8 cellular contexts compared by ENCODE assay signal in the genomic region with DNA sequence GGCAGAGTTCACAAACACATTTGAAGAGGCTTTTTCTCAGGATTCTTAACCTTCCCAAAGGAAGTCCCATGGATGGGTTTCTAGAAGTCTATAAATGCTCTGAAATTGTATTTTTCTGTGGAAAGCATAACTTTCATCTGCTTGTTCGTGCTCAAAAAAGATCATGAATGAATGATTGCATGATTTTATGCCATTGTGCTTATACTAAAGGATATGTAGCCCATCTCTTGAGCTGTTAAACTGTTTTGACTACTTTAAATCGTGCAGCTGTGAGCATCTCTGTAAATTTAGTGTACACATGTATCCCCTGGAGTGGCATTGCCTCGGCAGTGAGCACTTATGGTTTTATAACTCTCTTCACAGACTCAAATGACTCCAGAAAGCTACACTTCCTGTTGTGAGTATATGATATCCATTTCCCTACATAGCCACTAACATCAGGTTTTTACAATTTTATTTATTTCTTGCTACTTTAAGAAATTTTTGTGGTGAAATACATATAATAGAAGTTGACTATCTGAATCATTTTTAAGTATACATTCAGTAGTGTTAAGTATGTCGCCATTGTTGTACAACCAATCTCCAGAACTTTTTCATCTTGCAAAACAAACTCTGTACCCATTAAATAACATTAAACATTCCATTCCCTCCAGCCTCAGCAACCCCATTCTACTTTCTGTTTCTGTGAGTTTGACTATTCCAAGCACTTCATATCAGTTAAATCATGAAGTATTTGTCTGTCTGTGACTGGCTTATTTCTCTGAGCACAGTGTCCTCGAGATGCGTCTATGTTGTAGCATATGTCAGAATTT. TPM values are rescaled to one million over a fixed set of nuclear protein-coding genes. Genes with fewer than 3 reads are reported as not detected.
A peak's percentile ranks its signal among the peaks of the same experiment; 100 is the strongest.
DNase-seq lines count a peak whose midpoint lies in the region; ATAC-seq lines count a peak whose summit lies in the region.

No MANE protein-coding gene starts in this region.

- H3K36me3 Mint-ChIP-seq in naive thymus-derived CD4-positive, alpha-beta T cell = peaks cover 0 to 48% (median 16%) of the 10 kb centered on the region in 5 donors

- no peak for ATAC-seq in naive thymus-derived CD4-positive, alpha-beta T cell
- ATAC-seq in HG02678 (IDR thresholded peaks at IDR 0.05; ENCODE audit: unreplicated experiment) = no peak
- ATAC-seq in GM18511 (IDR thresholded peaks at IDR 0.05; ENCODE audit: unreplicated experiment) = no peak

- no peaks in the 10 kb centered on the region for H3K9me3 Mint-ChIP-seq in naive thymus-derived CD4-positive, alpha-beta T cell

- H3K27ac Mint-ChIP-seq in naive thymus-derived CD4-positive, alpha-beta T cell = peak overlapping the region; percentile 97 to 100 (median 99)

- peak overlapping the region in 7 of 10 experiments; percentile 2 to 94 (median 33); a peak in 12 of 20 replicates for H3K4me3 ChIP-seq in BLaER1 treated with 17β-estradiol and CSF1 and Interleukin-3, amounts not matched to agents 10 nM and 100 nM
- peak overlapping the region; percentile 74 for H3K4me3 ChIP-seq in naive thymus-derived CD4-positive, alpha-beta T cell (ENCODE audit: low read length)

- peaks cover 30 to 86% (median 47%) of the 10 kb centered on the region in 11 experiments; a peak in 21 of 22 replicates for H3K36me3 ChIP-seq in BLaER1 treated with 17β-estradiol and CSF1 and Interleukin-3, amounts not matched to agents 10 nM and 100 nM
- peaks cover 0 to 8% (median 0%) of the 10 kb centered on the region in 3 experiments for H3K36me3 ChIP-seq in naive thymus-derived CD4-positive, alpha-beta T cell (ENCODE audit: control insufficient read depth in 2 of 3, insufficient read depth in 3 of 3, low read length in 3 of 3)

- no peaks in the 10 kb centered on the region for H3K9me3 ChIP-seq in BLaER1 treated with 17β-estradiol and CSF1 and Interleukin-3, amounts not matched to agents 10 nM and 100 nM (replicated peaks in 1 of 11)
- H3K9me3 ChIP-seq in naive thymus-derived CD4-positive, alpha-beta T cell (ENCODE audit: control insufficient read depth in 2 of 3, low read length in 3 of 3) = no peaks in the 10 kb centered on the region

- DNase-seq in M059J (ENCODE audit: low read depth) (peak; percentile 71), AG08395 (ENCODE audit: low spot score) (no peak)
- peak; percentile 28 for DNase-seq in central memory CD4-positive, alpha-beta T cell
- peak in 8 of 9 donors; percentile 20 to 60 (median 38) for DNase-seq in naive thymus-derived CD4-positive, alpha-beta T cell
- no peak for DNase-seq in stimulated activated CD4-positive, alpha-beta T cell treated with anti-CD3 and anti-CD28 coated beads, Interleukin-15, amount 100 ng/mL, for 24 hours

- H3K27ac ChIP-seq in BLaER1 treated with 17β-estradiol and CSF1 and Interleukin-3, amounts not matched to agents 10 nM and 100 nM = peak overlapping the region; percentile 52 to 100 (median 98)
- peak overlapping the region; percentile 98 for H3K27ac ChIP-seq in naive thymus-derived CD4-positive, alpha-beta T cell (ENCODE audit: low read depth, low read length)

- peaks cover 70 to 93% (median 81%) of the 10 kb centered on the region in 10 experiments for H3K4me1 ChIP-seq in BLaER1 treated with 17β-estradiol and CSF1 and Interleukin-3, amounts not matched to agents 10 nM and 100 nM
- peaks cover 63 to 67% of the 10 kb centered on the region in 2 donors for H3K4me1 ChIP-seq in naive thymus-derived CD4-positive, alpha-beta T cell (ENCODE audit: control insufficient read depth in 2 of 2, insufficient read depth in 2 of 2, low read length in 2 of 2)

- peak overlapping the region; percentile 80 to 100 (median 94) for H3K4me3 Mint-ChIP-seq in naive thymus-derived CD4-positive, alpha-beta T cell

- H3K4me2 ChIP-seq in BLaER1 treated with 17β-estradiol and CSF1 and Interleukin-3, amounts not matched to agents 10 nM and 100 nM = peak overlapping the region; percentile 80 to 99 (median 91)

- H4K20me1 ChIP-seq in BLaER1 treated with 17β-estradiol and CSF1 and Interleukin-3, amounts not matched to agents 10 nM and 100 nM = peaks cover 59 to 100% (median 100%) of the 10 kb centered on the region in 11 experiments

- POLR2A ChIA-PET in naive thymus-derived CD4-positive, alpha-beta T cell (lab: Charles Lee) = interaction anchor here (0.6 to 21.7 kb wide), 14 partner anchors 10 to 169 kb away, joined by 3 to 2591 read pairs (median 4); partner anchors contain the start of genes DPF2, MALAT1, POLA2 and SLC25A45

- intact Hi-C loops in naive thymus-derived CD4-positive, alpha-beta T cell (cut with micrococcal nuclease) = loop anchor here in 1 of 2 donors (1.0 kb wide), 1 partner anchor 67 kb away; no protein-coding TSS in a partner anchor

- no peaks in the 10 kb centered on the region for H3K27me3 ChIP-seq in BLaER1 treated with 17β-estradiol and CSF1 and Interleukin-3, amounts not matched to agents 10 nM and 100 nM
- no peaks in the 10 kb centered on the region for H3K27me3 ChIP-seq in naive thymus-derived CD4-positive, alpha-beta T cell (ENCODE audit: control insufficient read depth in 2 of 2, insufficient read depth in 2 of 2, low read length in 2 of 2)

- peak overlapping the region; percentile 98 to 100 (median 100) for H3K9ac ChIP-seq in BLaER1 treated with 17β-estradiol and CSF1 and Interleukin-3, amounts not matched to agents 10 nM and 100 nM

- peaks cover 0 to 3% (median 0%) of the 10 kb centered on the region in 5 donors for H3K27me3 Mint-ChIP-seq in naive thymus-derived CD4-positive, alpha-beta T cell

- CTCF ChIA-PET in naive thymus-derived CD4-positive, alpha-beta T cell (lab: Charles Lee) = interaction anchor here (0.6 to 1.6 kb wide), 3 partner anchors 9 to 68 kb away, joined by 3 to 19 read pairs (median 3); no protein-coding TSS in a partner anchor

- H3K4me1 Mint-ChIP-seq in naive thymus-derived CD4-positive, alpha-beta T cell = peaks cover 62 to 93% (median 85%) of the 10 kb centered on the region in 7 donors

RNA-seq across cellular contexts. Expression of gene NEAT1, which starts 8.0 kb away (rescaled TPM):
- 3.9 and 6.5 TPM in 2 replicates for total RNA-seq in M059J (2014; rRNA removed; shearing (Covaris generic))
- 1,000 to 10,000 TPM in 1 of 5 experiments, 100 to 1,000 TPM in 4; 358 to 1,454 (median 414) TPM for total RNA-seq in naive thymus-derived CD4-positive, alpha-beta T cell
- polyA plus RNA-seq in naive thymus-derived CD4-positive, alpha-beta T cell = 1 to 10 TPM; 2.5 to 2.6 TPM

RNA-seq across cellular contexts. Expression of gene FRMD8, which starts 44.2 kb away (rescaled TPM):
- 42.6 and 43.0 TPM in 2 replicates for total RNA-seq in M059J (2014; rRNA removed; shearing (Covaris generic))
- total RNA-seq in naive thymus-derived CD4-positive, alpha-beta T cell = 10 to 100 TPM; 28.9 to 66.8 (median 44.7) TPM
- polyA plus RNA-seq in naive thymus-derived CD4-positive, alpha-beta T cell = 10 to 100 TPM; 39.3 to 55.8 TPM

RNA-seq across cellular contexts. Expression of gene SLC25A45, which starts 48.2 kb away (rescaled TPM):
- total RNA-seq in M059J (2014; rRNA removed; shearing (Covaris generic)) = 1.1 and 2.5 TPM in 2 replicates
- 10 to 100 TPM; 20.2 to 90.6 (median 34.1) TPM for total RNA-seq in naive thymus-derived CD4-positive, alpha-beta T cell
- 10 to 100 TPM; 12.3 to 21.3 TPM for polyA plus RNA-seq in naive thymus-derived CD4-positive, alpha-beta T cell

Comparison
In these comparisons a context has a peak if more than half of its experiments do, and no peak if none do; other contexts are left out.
1. DNase-seq: peak in M059J (single experiment), central memory CD4-positive, alpha-beta T cell (single experiment) and naive thymus-derived CD4-positive, alpha-beta T cell (8 of 9); none in AG08395 (single experiment) and stimulated activated CD4-positive, alpha-beta T cell treated with anti-CD3 and anti-CD28 coated beads, Interleukin-15, amount 100 ng/mL, for 24 hours (single experiment).
2. RNA of gene NEAT1, which starts 8.0 kb away (total RNA-seq): 358 to 1,454 TPM in naive thymus-derived CD4-positive, alpha-beta T cell; 3.9 to 6.5 TPM in M059J; every median in the first group is over 10 times any median in the second.